In genomic region chr9:21688108-21689102, GRCh38 we compare ENCODE assay signal across 10 cellular contexts.
DNase-seq lines count a peak whose midpoint lies in the region; ATAC-seq and TF ChIP-seq lines count a peak whose summit lies in the region.
"Had no signal": no experiment of that assay in that cellular context is flagged by ENCODE, and none has a peak within 500 bp of the region (broad histone marks: within the 10 kb centered on the region; RNA-seq: fewer than 3 reads in every experiment).

No MANE protein-coding gene starts in this region.

- no peaks in the 10 kb centered on the region for H3K36me3 ChIP-seq in osteoblast (ENCODE audit: insufficient read depth, low read length)

- peaks cover 70% of the 10 kb centered on the region for H3K4me1 ChIP-seq in osteoblast (ENCODE audit: insufficient read depth, low read length)

- H3K4me3 ChIP-seq in osteoblast (ENCODE audit: insufficient read depth, low read length) = peak overlapping the region; percentile 61

- ATAC-seq in HG03432 (IDR thresholded peaks at IDR 0.05; ENCODE audit: unreplicated experiment) (no peak), HG03442 (IDR thresholded peaks at IDR 0.05; ENCODE audit: unreplicated experiment) (no peak)
- ATAC-seq: WTC11 had no signal

- peak overlapping the region; percentile 30 for H2AFZ ChIP-seq in osteoblast (ENCODE audit: low read length)

- DNase-seq in DMS53 (lab: John Stamatoyannopoulos, UW) (peak; percentile 89), NCI-H446 (lab: John Stamatoyannopoulos, UW) (peak; percentile 79 to 91), dermis blood vessel endothelial cell (peak; percentile 74), osteoblast (ENCODE audit: insufficient read length, low spot score, missing footprints) (peak; percentile 71), CD1c-positive myeloid dendritic cell (ENCODE audit: extremely low spot score) (no peak)
- no peak for DNase-seq in activated CD8-positive, alpha-beta memory T cell treated with anti-CD3 and anti-CD28 coated beads for 24 hours
- DNase-seq: NCI-H146 had no signal

- no peaks in the 10 kb centered on the region for H3K27me3 ChIP-seq in osteoblast (ENCODE audit: insufficient read depth, low read length)

- H3K4me2 ChIP-seq in osteoblast (ENCODE audit: insufficient read depth, low read length) = peak overlapping the region; percentile 86

- no peak for TF ChIP-seq CTCF in osteoblast (IDR thresholded peaks at IDR 0.05; ENCODE audit: extremely low read depth, low read depth, low read length)

- H3K27ac ChIP-seq in osteoblast (ENCODE audit: low read depth, low read length) = peak overlapping the region; percentile 95

- no peaks in the 10 kb centered on the region for H4K20me1 ChIP-seq in osteoblast (ENCODE audit: insufficient read depth, low read length)

- H3K9me3 ChIP-seq in osteoblast (ENCODE audit: low read depth, low read length) = no peaks in the 10 kb centered on the region

- H3K79me2 ChIP-seq in osteoblast (ENCODE audit: insufficient read depth, low read length) = no peaks in the 10 kb centered on the region

Comparison
In these comparisons a context has a peak if more than half of its experiments do, and no peak if none do; other contexts are left out.
1. DNase-seq: peak in DMS53 (single experiment), NCI-H446 (2 of 2), dermis blood vessel endothelial cell (single experiment) and osteoblast (single experiment); none in CD1c-positive myeloid dendritic cell (single experiment) and activated CD8-positive, alpha-beta memory T cell treated with anti-CD3 and anti-CD28 coated beads for 24 hours (single experiment).